ENCODE assay signal across 12 cellular contexts in genomic region chr1:32138965-32139364, GRCh38. TPM values are rescaled to one million over a fixed set of nuclear protein-coding genes. Genes with fewer than 3 reads are reported as not detected.
A peak's percentile ranks its signal among the peaks of the same experiment; 100 is the strongest.
DNase-seq lines count a peak whose midpoint lies in the region; ATAC-seq and TF ChIP-seq lines count a peak whose summit lies in the region.
"Had no signal": no experiment of that assay in that cellular context is flagged by ENCODE, and none has a peak within 500 bp of the region (broad histone marks: within the 10 kb centered on the region; RNA-seq: fewer than 3 reads in every experiment).

No MANE protein-coding gene starts in this region.

- no peaks in the 10 kb centered on the region for H3K27me3 ChIP-seq in CD8-positive, alpha-beta memory T cell (ENCODE audit: insufficient read depth, low read length, poor library complexity, severe bottlenecking)

- H3K27me3 Mint-ChIP-seq in CD8-positive, alpha-beta memory T cell, result no peaks in the 10 kb centered on the region
- H3K27me3 Mint-ChIP-seq in activated naive CD8-positive, alpha-beta T cell treated with anti-CD3 and anti-CD28 coated beads, Interleukin-2, amount 50 U/mL, for 24 hours, result no peaks in the 10 kb centered on the region
- H3K27me3 Mint-ChIP-seq in memory B cell, result no peaks in the 10 kb centered on the region

- no peak overlapping the region for H3K4me3 Mint-ChIP-seq in CD8-positive, alpha-beta memory T cell
- H3K4me3 Mint-ChIP-seq in activated naive CD8-positive, alpha-beta T cell treated with anti-CD3 and anti-CD28 coated beads, Interleukin-2, amount 50 U/mL, for 24 hours, result no peak overlapping the region
- no peak overlapping the region for H3K4me3 Mint-ChIP-seq in memory B cell

- H3K27ac ChIP-seq in CD8-positive, alpha-beta memory T cell (ENCODE audit: low read depth, low read length), result no peak overlapping the region
- H3K27ac ChIP-seq: VCaP had no signal

- POLR2A ChIA-PET in CD8-positive, alpha-beta memory T cell (lab: Charles Lee), result no interaction called here

- H3K27ac Mint-ChIP-seq in CD8-positive, alpha-beta memory T cell, result peak overlapping the region in 6 of 8 donors; percentile 4 to 73 (median 27)
- H3K27ac Mint-ChIP-seq in activated naive CD8-positive, alpha-beta T cell treated with anti-CD3 and anti-CD28 coated beads, Interleukin-2, amount 50 U/mL, for 24 hours, result peak overlapping the region; percentile 5
- H3K27ac Mint-ChIP-seq in memory B cell, result peak overlapping the region; percentile 11

- H3K4me1 Mint-ChIP-seq in CD8-positive, alpha-beta memory T cell, result peaks cover 53 to 78% (median 76%) of the 10 kb centered on the region in 3 donors
- peaks cover 46% of the 10 kb centered on the region for H3K4me1 Mint-ChIP-seq in activated naive CD8-positive, alpha-beta T cell treated with anti-CD3 and anti-CD28 coated beads, Interleukin-2, amount 50 U/mL, for 24 hours
- peaks cover 25% of the 10 kb centered on the region for H3K4me1 Mint-ChIP-seq in memory B cell

- peaks cover 14% of the 10 kb centered on the region for H3K4me1 ChIP-seq in CD8-positive, alpha-beta memory T cell (ENCODE audit: insufficient read depth, low read length)

- H3K9me3 Mint-ChIP-seq in CD8-positive, alpha-beta memory T cell, result no peaks in the 10 kb centered on the region
- no peaks in the 10 kb centered on the region for H3K9me3 Mint-ChIP-seq in activated naive CD8-positive, alpha-beta T cell treated with anti-CD3 and anti-CD28 coated beads, Interleukin-2, amount 50 U/mL, for 24 hours
- H3K9me3 Mint-ChIP-seq in memory B cell, result no peaks in the 10 kb centered on the region

- no peak overlapping the region for H3K4me3 ChIP-seq in CD8-positive, alpha-beta memory T cell (ENCODE audit: low read length)

- no peak for ATAC-seq in activated naive CD8-positive, alpha-beta T cell treated with anti-CD3 and anti-CD28 coated beads, Interleukin-2, amount 50 U/mL, for 24 hours
- ATAC-seq in memory B cell (ENCODE audit: low read depth), result no peak
- ATAC-seq in HG03196 (IDR thresholded peaks at IDR 0.05; ENCODE audit: unreplicated experiment), result no peak
- ATAC-seq in GM21786 (IDR thresholded peaks at IDR 0.05; ENCODE audit: unreplicated experiment), result no peak

- DNase-seq in CD8-positive, alpha-beta memory T cell, result no peak
- no peak for DNase-seq in activated naive CD8-positive, alpha-beta T cell treated with anti-CD3 and anti-CD28 coated beads, Interleukin-2, amount 50 U/mL, for 24 hours
- DNase-seq in memory B cell (ENCODE audit: low spot score in 2 of 2) (no peak), cerebellum (ENCODE audit: low spot score) (no peak), NCI-H1436 (lab: John Stamatoyannopoulos, UW) (no peak)
- DNase-seq: activated effector memory CD4-positive, alpha-beta T cell treated with anti-CD3 and anti-CD28 coated beads, Interleukin-2, amount 50 U/mL, for 16 hours; effector CD4-positive, alpha-beta T cell; stimulated activated CD4-positive, alpha-beta T cell treated with anti-CD3 and anti-CD28 coated beads, Interleukin-2, amount 100 ng/mL, for 48 hours had no signal

- peaks cover 0 to 28% (median 9%) of the 10 kb centered on the region in 3 donors for H3K36me3 Mint-ChIP-seq in CD8-positive, alpha-beta memory T cell
- peaks cover 18% of the 10 kb centered on the region for H3K36me3 Mint-ChIP-seq in activated naive CD8-positive, alpha-beta T cell treated with anti-CD3 and anti-CD28 coated beads, Interleukin-2, amount 50 U/mL, for 24 hours (ENCODE audit: low read depth)
- H3K36me3 Mint-ChIP-seq in memory B cell, result peaks cover 14% of the 10 kb centered on the region

- no peak for TF ChIP-seq EP300 in Ishikawa (IDR thresholded peaks at IDR 0.05; ENCODE audit: borderline replicate concordance)

- no peaks in the 10 kb centered on the region for H3K9me3 ChIP-seq in CD8-positive, alpha-beta memory T cell (ENCODE audit: low read length)

- H3K36me3 ChIP-seq in CD8-positive, alpha-beta memory T cell (ENCODE audit: insufficient read depth, low read length), result no peaks in the 10 kb centered on the region

- CTCF ChIA-PET in CD8-positive, alpha-beta memory T cell (lab: Charles Lee), result no interaction called here

- no peak for TF ChIP-seq RAD21 in Ishikawa (IDR thresholded peaks at IDR 0.05; ENCODE audit: low read depth)

TF ChIP-seq in Ishikawa, 13 proteins besides CTCF, POLR2A, EP300 and RAD21:
- TF ChIP-seq TEAD4 (IDR thresholded peaks at IDR 0.05) (peak; percentile 57; the same call in 1 of the 2 replicates), USF1 (IDR thresholded peaks at IDR 0.05) (no peak), FOXM1 (IDR thresholded peaks at IDR 0.05; ENCODE audit: borderline replicate concordance, low read depth) (no peak)

RNA-seq across cellular contexts. Expression of gene KPNA6, which starts 31.1 kb away (rescaled TPM):
- 10 to 100 TPM; 91.8 to 96.7 TPM for total RNA-seq in CD8-positive, alpha-beta memory T cell
- 29.3 TPM for polyA plus RNA-seq in CD8-positive, alpha-beta memory T cell
- 23.9 TPM for total RNA-seq in cerebellum

RNA-seq across cellular contexts. Expression of gene TXLNA, which starts 40.5 kb away (rescaled TPM):
- total RNA-seq in CD8-positive, alpha-beta memory T cell, result 10 to 100 TPM; 99.0 to 99.9 TPM
- 31.2 TPM for polyA plus RNA-seq in CD8-positive, alpha-beta memory T cell
- 21.4 TPM for total RNA-seq in cerebellum
